Comparison of ENCODE assay signal across 7 cellular contexts in the genomic region with DNA sequence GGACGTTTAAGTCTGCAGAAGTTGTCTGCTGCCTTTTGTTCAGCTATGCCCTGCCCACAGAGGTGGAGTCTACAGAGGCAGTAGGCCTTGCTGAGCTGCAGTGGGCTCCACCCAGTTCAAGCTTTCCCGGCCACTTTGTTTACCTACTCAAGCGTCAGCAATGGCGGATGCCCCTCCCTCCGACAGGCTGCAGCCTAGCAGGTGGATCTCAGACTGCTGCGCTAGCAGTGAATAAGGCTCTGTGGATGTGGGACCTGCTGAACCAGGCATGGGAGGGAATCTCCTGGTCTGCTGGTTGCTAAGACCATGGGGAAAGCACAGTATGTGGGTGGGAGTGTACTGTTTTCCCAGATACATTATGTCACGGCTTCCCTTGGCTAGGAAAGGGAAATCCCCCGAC. TPM values are rescaled to one million over a fixed set of nuclear protein-coding genes. Genes with fewer than 3 reads are reported as not detected.
A peak's percentile ranks its signal among the peaks of the same experiment; 100 is the strongest.
DNase-seq lines count a peak whose midpoint lies in the region; ATAC-seq and TF ChIP-seq lines count a peak whose summit lies in the region.
"Not testable (repeated sequence)": the region's sequence is repeated elsewhere in the genome, so short reads cannot be mapped to it uniquely, and the experiment has no call there.

No MANE protein-coding gene starts in this region.

- not testable (repeated sequence) for H3K23ac ChIP-seq in mesenchymal stem cell (ENCODE audit: low read length in 2 of 2)

- H3K4ac ChIP-seq in mesenchymal stem cell (ENCODE audit: low read depth in 1 of 2, low read length in 2 of 2) = not testable (repeated sequence)

- H3K9me2 ChIP-seq in GM23338 (ENCODE audit: insufficient read depth) = not testable (repeated sequence)

- H4K8ac ChIP-seq in mesenchymal stem cell (ENCODE audit: low read length) = not testable (repeated sequence)

- DNase-seq in COLO668 (lab: John Stamatoyannopoulos, UW; ENCODE audit: unreplicated experiment) = peak; percentile 15
- DNase-seq in GM23338 (ENCODE audit: low spot score) = peak; percentile 35
- peak; percentile 0 for DNase-seq in NCI-H2029 (lab: John Stamatoyannopoulos, UW)
- peak; percentile 6 for DNase-seq in NCI-H69 (lab: John Stamatoyannopoulos, UW)
- peak; percentile 28 for DNase-seq in NT2/D1 (ENCODE audit: low read depth, low spot score)
- DNase-seq in WTC11 (ENCODE audit: low spot score) = peak; percentile 39
- DNase-seq in mesenchymal stem cell = not testable (repeated sequence)

- H2BK120ac ChIP-seq in mesenchymal stem cell (ENCODE audit: low read depth, low read length) = not testable (repeated sequence)

- H3K9me3 ChIP-seq in NT2/D1 (ENCODE audit: insufficient read depth, low read length); mesenchymal stem cell (ENCODE audit: control insufficient read depth, low read length): not testable (repeated sequence)

- not testable (repeated sequence) for H3K27me3 Mint-ChIP-seq in GM23338 (ENCODE audit: insufficient read depth, low read depth, poor library complexity)
- peaks cover 25% of the 10 kb centered on the region for H3K27me3 Mint-ChIP-seq in WTC11 (ENCODE audit: low read depth)

- H3K4me3 ChIP-seq in GM23338; NT2/D1 (ENCODE audit: insufficient read length, low read depth); mesenchymal stem cell (ENCODE audit: insufficient read depth in 1 of 2, low read depth in 1 of 2, low read length in 2 of 2): not testable (repeated sequence)

- not testable (repeated sequence) for H3K27ac Mint-ChIP-seq in GM23338, WTC11

- H3K4me2 ChIP-seq in GM23338; mesenchymal stem cell (ENCODE audit: low read length, poor library complexity, severe bottlenecking): not testable (repeated sequence)

- 82% methylated on average over 8 of the region's 8 CpGs for WGBS in mesenchymal stem cell

- not testable (repeated sequence) for H3K4me1 ChIP-seq in GM23338 (ENCODE audit: insufficient read depth); NT2/D1 (ENCODE audit: insufficient read depth, insufficient read length); mesenchymal stem cell (ENCODE audit: control insufficient read depth, insufficient read depth, low read depth, low read length)

- not testable (repeated sequence) for H3K27ac ChIP-seq in GM23338 (ENCODE audit: low read depth); mesenchymal stem cell (ENCODE audit: low read length, poor library complexity, severe bottlenecking)

- H2AK5ac ChIP-seq in mesenchymal stem cell (ENCODE audit: low read length, severe bottlenecking) = not testable (repeated sequence)

- H4K91ac ChIP-seq in mesenchymal stem cell (ENCODE audit: low read length) = not testable (repeated sequence)

- not testable (repeated sequence) for H2BK5ac ChIP-seq in mesenchymal stem cell (ENCODE audit: low read depth, low read length, poor library complexity, severe bottlenecking)

- H3K36me3 Mint-ChIP-seq in GM23338 (ENCODE audit: low read depth) = not testable (repeated sequence)
- H3K36me3 Mint-ChIP-seq in WTC11 = peaks cover 17% of the 10 kb centered on the region

- H3K9me3 Mint-ChIP-seq in GM23338 (peaks cover 34% of the 10 kb centered on the region), WTC11 (peaks cover 41% of the 10 kb centered on the region)

- H3K9ac ChIP-seq in NT2/D1 (ENCODE audit: insufficient read length, low read depth); mesenchymal stem cell (ENCODE audit: low read length): not testable (repeated sequence)

- H3K36me3 ChIP-seq in GM23338 (ENCODE audit: insufficient read depth); NT2/D1 (ENCODE audit: insufficient read depth, insufficient read length, low read length); mesenchymal stem cell (ENCODE audit: control insufficient read depth in 1 of 2, insufficient read depth in 2 of 2, low read depth in 1 of 2, low read length in 2 of 2): not testable (repeated sequence)

- H2AFZ ChIP-seq in GM23338 = not testable (repeated sequence)
- peak overlapping the region; percentile 11 for H2AFZ ChIP-seq in mesenchymal stem cell (ENCODE audit: low read depth, low read length)

- not testable (repeated sequence) for H2BK15ac ChIP-seq in mesenchymal stem cell (ENCODE audit: low read depth, poor library complexity, severe bottlenecking)

- H3K4me1 Mint-ChIP-seq in GM23338, WTC11: not testable (repeated sequence)

- not testable (repeated sequence) for H3K14ac ChIP-seq in mesenchymal stem cell (ENCODE audit: low read length in 2 of 2)

- not testable (repeated sequence) for H4K20me1 ChIP-seq in GM23338 (replicated peaks; ENCODE audit: insufficient read depth)

- CTCF ChIA-PET in WTC11 (lab: Charles Lee) = interaction anchor here (1.1 kb wide), 1 partner anchor 516 kb away, joined by 4 read pairs; no protein-coding TSS in a partner anchor

- not testable (repeated sequence) for H2BK12ac ChIP-seq in mesenchymal stem cell (ENCODE audit: low read length in 2 of 2)

- H3K79me1 ChIP-seq in mesenchymal stem cell (replicated peaks; ENCODE audit: low read length, poor library complexity, severe bottlenecking) = not testable (repeated sequence)

- POLR2A ChIA-PET in WTC11 (lab: Charles Lee) = not testable (repeated sequence)

- TF ChIP-seq CTCF in GM23338 (conservative IDR thresholded peaks at IDR 0.05; ENCODE audit: low read depth in 2 of 2); WTC11 (IDR thresholded peaks at IDR 0.05): not testable (repeated sequence)

- not testable (repeated sequence) for H3K4me3 Mint-ChIP-seq in GM23338, WTC11

- H3F3A ChIP-seq in GM23338 (replicated peaks; ENCODE audit: low read depth) = not testable (repeated sequence)

- not testable (repeated sequence) for H3K27me3 ChIP-seq in GM23338 (ENCODE audit: insufficient read depth); NT2/D1 (ENCODE audit: insufficient read depth, insufficient read length); mesenchymal stem cell (ENCODE audit: control insufficient read depth in 1 of 2, insufficient read depth in 1 of 2, low read length in 2 of 2)

- ATAC-seq in GM23338 = peak; percentile 22; the same call in 1 of the 3 replicates
- not testable (repeated sequence) for ATAC-seq in WTC11

- H3K79me2 ChIP-seq in GM23338 (replicated peaks; ENCODE audit: insufficient read depth) = not testable (repeated sequence)

- H3K18ac ChIP-seq in mesenchymal stem cell (ENCODE audit: low read depth in 1 of 2, low read length in 2 of 2) = not testable (repeated sequence)

RNA-seq across cellular contexts. Expression of gene N4BP1, which starts 58.2 kb away (rescaled TPM):
- 25.7 and 27.3 TPM in 2 replicates for total RNA-seq in GM23338 (2014; rRNA removed; shearing (Covaris generic))
- 14.6 and 16.4 TPM in 2 replicates for polyA plus RNA-seq in GM23338 (2016; fragmentation: Nextera tagmentation; extraction: Ambion mirVana)
- 25.6 to 33.5 TPM (median 29.3 TPM) in 3 replicates for total RNA-seq in WTC11 (2021)
- 17.5 TPM for polyA plus RNA-seq in mesenchymal stem cell (2013, experiment 1 of 2)
- 16.5 TPM for polyA plus RNA-seq in mesenchymal stem cell (2013, experiment 2 of 2)
